ENCODE assay signal across 8 cellular contexts in the genomic region with DNA sequence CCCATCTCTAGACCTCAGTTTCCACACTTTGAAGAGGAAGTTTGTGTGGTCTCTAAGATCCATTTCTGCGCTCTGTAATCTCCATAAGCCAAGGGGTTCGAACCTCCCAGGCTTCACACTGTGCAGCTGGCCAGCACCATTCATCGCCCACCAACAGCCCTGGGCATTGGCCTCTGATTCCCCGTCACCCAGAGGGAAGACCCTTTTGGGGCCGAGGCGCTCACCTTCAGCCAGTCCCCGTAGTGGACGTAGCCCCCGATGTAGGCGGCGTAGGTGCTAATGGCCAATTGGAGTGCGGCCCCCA. TPM values are rescaled to one million over a fixed set of nuclear protein-coding genes. Genes with fewer than 3 reads are reported as not detected.
A peak's percentile ranks its signal among the peaks of the same experiment; 100 is the strongest.
DNase-seq lines count a peak whose midpoint lies in the region; ATAC-seq and TF ChIP-seq lines count a peak whose summit lies in the region.

No MANE protein-coding gene starts in this region.

- H3K4me1 ChIP-seq in heart right ventricle (peaks cover 0 to 46% (median 28%) of the 10 kb centered on the region in 9 donors), mucosa of descending colon (ENCODE audit: low read depth) (peaks cover 8% of the 10 kb centered on the region)

- WGBS in heart right ventricle, 2 donors = 11 to 15% methylated on average over 12 of the region's 12 CpGs

- intact Hi-C loops in heart right ventricle (cut with DNase I) = loop anchor here in 3 of 10 donors (2.0 to 10.0 kb wide), 3 partner anchors 57 to 101 kb away; a partner anchor contains a TSS
- intact Hi-C loops in cardiac septum (cut with DNase I) = loop anchor here (5.0 kb wide), 1 partner anchor 53 kb away; a partner anchor contains a TSS
- intact Hi-C loops in mucosa of descending colon (cut with DNase I, micrococcal nuclease) = no loop called here

- peak overlapping the region in 8 of 10 donors; percentile 57 to 92 (median 78) for H3K27ac ChIP-seq in heart right ventricle

- peak in 5 of 8 donors; percentile 13 to 24 (median 18) for ATAC-seq in heart right ventricle
- ATAC-seq in mucosa of descending colon = peak; percentile 6
- ATAC-seq in GM21576 (IDR thresholded peaks at IDR 0.05; ENCODE audit: unreplicated experiment) = no peak

- DNase-seq in heart right ventricle = no peak
- DNase-seq in cardiac septum (ENCODE audit: low spot score) = no peak
- no peak for DNase-seq in cardiac fibroblast (ENCODE audit: low read depth in 2 of 2)
- no peak for DNase-seq in mucosa of descending colon
- DNase-seq in SHP77 treated with DMSO at 0.1 percent for 48 hours (lab: John Stamatoyannopoulos, UW) = no peak
- no peak for DNase-seq in NCI-H1930 (lab: John Stamatoyannopoulos, UW)
- no peak for DNase-seq in stimulated activated CD4-positive, alpha-beta T cell treated with anti-CD3 and anti-CD28 coated beads, Interleukin-4, amount 100 ng/mL, for 24 hours

- H3K4me3 ChIP-seq in heart right ventricle (peak overlapping the region; percentile 61 to 99 (median 76)), cardiac fibroblast (replicated peaks in 1 of 2; ENCODE audit: low read depth in 2 of 2, low read length in 2 of 2) (peak overlapping the region; percentile 95 to 98), mucosa of descending colon (peak overlapping the region; percentile 52)

- H3K36me3 ChIP-seq in heart right ventricle = peaks cover 0 to 31% (median 0%) of the 10 kb centered on the region in 9 donors
- H3K36me3 ChIP-seq in mucosa of descending colon (ENCODE audit: low read depth) = peaks cover 7% of the 10 kb centered on the region

- H3K9me3 ChIP-seq in heart right ventricle = no peaks in the 10 kb centered on the region
- H3K9me3 ChIP-seq in mucosa of descending colon = no peaks in the 10 kb centered on the region

- no peak for TF ChIP-seq CTCF in heart right ventricle (IDR thresholded peaks at IDR 0.05)
- TF ChIP-seq CTCF in cardiac fibroblast (IDR thresholded peaks at IDR 0.05; ENCODE audit: low read depth, low read length) = no peak
- no peak for TF ChIP-seq CTCF in mucosa of descending colon (IDR thresholded peaks at IDR 0.05)

- no peaks in the 10 kb centered on the region for H3K27me3 ChIP-seq in heart right ventricle

RNA-seq across cellular contexts. Expression of a gene that starts 0.7 kb away (rescaled TPM):
- total RNA-seq in heart right ventricle (10 to 100 TPM; 15.6 to 22.1 (median 17.9) TPM), cardiac septum (12.4 TPM), mucosa of descending colon (10 to 100 TPM; 23.0 to 27.7 (median 23.8) TPM)
- 10 to 100 TPM; 15.7 to 26.4 TPM for polyA plus RNA-seq in heart right ventricle

RNA-seq across cellular contexts. Expression of a gene that starts 9.7 kb away (rescaled TPM):
- under 1 TPM; 0.30 to 0.86 (median 0.53) TPM for total RNA-seq in heart right ventricle
- polyA plus RNA-seq in heart right ventricle = under 1 TPM; 0.37 to 0.86 TPM
- total RNA-seq in cardiac septum = 0.51 TPM
- total RNA-seq in mucosa of descending colon = 10 to 100 TPM in 1 of 3 donors, 1 to 10 TPM in 2; 6.1 to 21.4 (median 7.0) TPM

RNA-seq across cellular contexts. Expression of a gene that starts 52.4 kb away (rescaled TPM):
- total RNA-seq in heart right ventricle = 10 to 100 TPM; 37.9 to 60.7 (median 43.8) TPM
- 10 to 100 TPM; 25.2 to 41.7 TPM for polyA plus RNA-seq in heart right ventricle
- total RNA-seq in cardiac septum = 39.2 TPM
- 10 to 100 TPM; 45.1 to 63.5 (median 48.2) TPM for total RNA-seq in mucosa of descending colon

RNA-seq across cellular contexts. Expression of a gene that starts 56.5 kb away (rescaled TPM):
- total RNA-seq in heart right ventricle = 10 to 100 TPM; 28.9 to 47.3 (median 32.9) TPM
- polyA plus RNA-seq in heart right ventricle = 100 to 1,000 TPM in 1 of 2 donors, 10 to 100 TPM in 1; 78.0 to 114 TPM
- 33.6 TPM for total RNA-seq in cardiac septum
- 10 to 100 TPM; 29.5 to 48.1 (median 30.0) TPM for total RNA-seq in mucosa of descending colon
